Comparison of ENCODE assay signal across 8 cellular contexts in genomic region chr15:63986751-63987341, GRCh38. TPM values are rescaled to one million over a fixed set of nuclear protein-coding genes. Genes with fewer than 3 reads are reported as not detected.
DNase-seq lines count a peak whose midpoint lies in the region; ATAC-seq and TF ChIP-seq lines count a peak whose summit lies in the region.

No MANE protein-coding gene starts in this region.

- TF ChIP-seq CTCF in left ventricle myocardium inferior (IDR thresholded peaks at IDR 0.05; ENCODE audit: borderline replicate concordance): no peak

- peak overlapping the region; percentile 95 for H3K27ac ChIP-seq in left ventricle myocardium inferior (replicated peaks)

- peak; percentile 95 for DNase-seq in KBM-7
- no peak for DNase-seq in left ventricle myocardium inferior
- DNase-seq in NCI-H2081 (lab: John Stamatoyannopoulos, UW): no peak
- DNase-seq in NCI-H2107 treated with DMSO at 0.1 percent for 48 hours (lab: John Stamatoyannopoulos, UW; ENCODE audit: unreplicated experiment): no peak
- DNase-seq in SK-N-DZ (ENCODE audit: low spot score): no peak
- no peak for DNase-seq in iPS-NIHi11 (ENCODE audit: low spot score)

- no peak overlapping the region for H3K4me3 ChIP-seq in left ventricle myocardium inferior

- H3K36me3 ChIP-seq in left ventricle myocardium inferior: no peaks in the 10 kb centered on the region

- intact Hi-C loops in left ventricle myocardium inferior (cut with micrococcal nuclease): no loop called here

- peak; percentile 79 for ATAC-seq in GM18498 (IDR thresholded peaks at IDR 0.05; ENCODE audit: unreplicated experiment)
- peak; percentile 65 for ATAC-seq in GM21529 (IDR thresholded peaks at IDR 0.05; ENCODE audit: unreplicated experiment)

- in situ Hi-C loops in KBM-7 (cut with MboI; ENCODE audit: low pct_unique_long_range_greater_than_20kb, low sequenced_read_pairs): no loop called here

- H3K27me3 ChIP-seq in left ventricle myocardium inferior (ENCODE audit: low read depth): no peaks in the 10 kb centered on the region

- peaks cover 87% of the 10 kb centered on the region for H3K4me1 ChIP-seq in left ventricle myocardium inferior

- H3K9me3 ChIP-seq in left ventricle myocardium inferior (replicated peaks): no peaks in the 10 kb centered on the region

RNA-seq across cellular contexts. Expression of gene DAPK2, which starts 59.4 kb away (rescaled TPM):
- total RNA-seq in left ventricle myocardium inferior: 39.0 TPM
- 0.28 and 0.65 TPM in 2 replicates for polyA plus RNA-seq in SK-N-DZ (2014; cell fraction: cytosol; rRNA removed)
- polyA plus RNA-seq in SK-N-DZ (2014; cell fraction: nucleus; rRNA removed): 0.62 and 0.67 TPM in 2 replicates
